ENCODE assay signal across 8 cellular contexts in the genomic region with DNA sequence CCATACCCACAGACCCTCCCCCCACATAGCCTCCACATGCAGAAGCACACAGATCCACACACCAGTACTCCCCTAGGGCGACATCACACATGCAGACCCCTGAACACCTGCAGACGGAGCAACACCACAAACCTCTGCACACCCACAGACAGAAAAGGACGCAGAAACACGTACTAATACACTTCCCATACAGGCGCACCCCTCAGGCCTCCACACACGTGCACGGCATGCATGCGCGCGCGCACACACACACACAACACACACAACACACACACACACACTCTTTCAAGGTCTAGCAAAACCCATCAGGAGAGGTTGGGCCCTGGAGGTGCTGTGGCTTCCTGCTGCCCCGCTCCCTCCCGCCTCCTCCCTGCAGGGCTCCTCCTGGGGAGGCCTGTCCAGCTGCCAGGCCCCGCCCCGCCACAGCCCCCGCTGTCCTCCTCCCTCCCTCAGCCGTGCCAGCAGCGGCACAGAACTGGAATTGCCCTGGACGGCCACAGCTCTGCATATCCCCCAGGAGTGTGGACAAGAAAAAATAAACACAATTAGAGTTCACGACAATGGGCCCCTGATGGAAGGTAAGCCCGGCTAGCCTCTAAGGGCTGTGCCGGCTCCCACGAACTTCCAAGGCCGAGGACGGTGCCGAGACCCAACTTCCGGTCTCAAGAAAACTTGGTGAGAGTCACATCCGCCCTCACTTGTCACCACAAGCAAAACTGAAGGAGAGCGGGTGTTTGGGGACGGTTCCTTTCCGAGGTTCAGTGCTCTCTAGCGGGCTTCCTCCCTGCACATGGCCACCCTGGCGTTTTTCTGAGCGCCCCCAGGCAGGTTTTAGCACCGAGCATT. TPM values are rescaled to one million over a fixed set of nuclear protein-coding genes. Genes with fewer than 3 reads are reported as not detected.
A peak's percentile ranks its signal among the peaks of the same experiment; 100 is the strongest.
DNase-seq lines count a peak whose midpoint lies in the region; ATAC-seq, FAIRE-seq and TF ChIP-seq lines count a peak whose summit lies in the region.

No MANE protein-coding gene starts in this region.

- no peaks in the 10 kb centered on the region for H3K9me3 ChIP-seq in astrocyte (ENCODE audit: insufficient read depth, low read depth, low read length)

- peaks cover 47% of the 10 kb centered on the region for H3K4me1 ChIP-seq in astrocyte (ENCODE audit: insufficient read depth, low read length)

- DNase-seq in GM04503 (ENCODE audit: low read depth) (peak; percentile 45), H7 (peak; percentile 88), M059J (ENCODE audit: low read depth) (peak; percentile 87), T-helper 22 cell (ENCODE audit: low read depth) (peak; percentile 70), astrocyte (ENCODE audit: low read depth) (peak; percentile 78), hippocampal formation (lab: John Stamatoyannopoulos, UW) (peak; percentile 75 to 83), sciatic nerve (ENCODE audit: low spot score) (peak; percentile 89), NCI-H187 treated with DMSO at 0.1 percent for 48 hours (lab: John Stamatoyannopoulos, UW) (no peak)

- no peaks in the 10 kb centered on the region for H3K9me3 Mint-ChIP-seq in astrocyte (ENCODE audit: unreplicated experiment)

- peak overlapping the region; percentile 98 for H3K27ac Mint-ChIP-seq in astrocyte (ENCODE audit: unreplicated experiment)

- H3K36me3 Mint-ChIP-seq in astrocyte (ENCODE audit: low read depth, unreplicated experiment), result peaks cover 10% of the 10 kb centered on the region

- H3K4me1 Mint-ChIP-seq in astrocyte (ENCODE audit: low read depth, unreplicated experiment), result peaks cover 45% of the 10 kb centered on the region

- peak overlapping the region; percentile 91 for H3K4me2 ChIP-seq in astrocyte (ENCODE audit: low read length)

- peak; percentile 78 for ATAC-seq in sciatic nerve

- peak overlapping the region; percentile 95 for H3K9ac ChIP-seq in astrocyte (ENCODE audit: low read length)

- H2AFZ ChIP-seq in astrocyte (ENCODE audit: low read depth, low read length), result peak overlapping the region; percentile 82

- no peak for FAIRE-seq in astrocyte (lab: Jason Lieb, UNC)

- intact Hi-C loops in sciatic nerve (cut with DNase I), result loop anchor here (10.0 kb wide), 2 partner anchors 55 to 85 kb away; no protein-coding TSS in a partner anchor

- H3K36me3 ChIP-seq in H7 (replicated peaks; ENCODE audit: control insufficient read depth, insufficient read depth, low read length), result peaks cover 4% of the 10 kb centered on the region
- H3K36me3 ChIP-seq in astrocyte (ENCODE audit: insufficient read depth, low read length), result no peaks in the 10 kb centered on the region

- TF ChIP-seq CTCF in astrocyte (IDR thresholded peaks at IDR 0.05; ENCODE audit: insufficient read depth, low read depth, low read length), result no peak

- H3K27ac ChIP-seq in astrocyte (ENCODE audit: low read depth, low read length), result peak overlapping the region; percentile 93

- no peaks in the 10 kb centered on the region for H3K27me3 Mint-ChIP-seq in astrocyte (ENCODE audit: low read depth, unreplicated experiment)

- peak overlapping the region; percentile 40 for H3K4me3 ChIP-seq in H7 (ENCODE audit: insufficient read depth, low read depth, low read length)
- H3K4me3 ChIP-seq in astrocyte (ENCODE audit: insufficient read depth, low read depth, low read length), result peak overlapping the region; percentile 81

- H3K27me3 ChIP-seq in H7 (ENCODE audit: control insufficient read depth, insufficient read depth, low read length) (no peaks in the 10 kb centered on the region), astrocyte (ENCODE audit: insufficient read depth, low read length) (no peaks in the 10 kb centered on the region)

- H3K4me3 Mint-ChIP-seq in astrocyte (ENCODE audit: unreplicated experiment), result peak overlapping the region; percentile 85

- peaks cover 6% of the 10 kb centered on the region for H4K20me1 ChIP-seq in astrocyte (ENCODE audit: insufficient read depth, low read length)

- peaks cover 27% of the 10 kb centered on the region for H3K79me2 ChIP-seq in astrocyte (ENCODE audit: insufficient read depth, low read length)

RNA-seq across cellular contexts. Expression of gene ZFP36L2, which starts 6.8 kb away (rescaled TPM):
- total RNA-seq in H7 (2014; rRNA removed; shearing (Covaris generic)), result 9.5 and 12.0 TPM in 2 replicates
- total RNA-seq in M059J (2014; rRNA removed; shearing (Covaris generic)), result 2.5 and 5.7 TPM in 2 replicates
- total RNA-seq in astrocyte (44.5 and 49.5 TPM in 2 replicates), sciatic nerve (172 TPM)
